ENCODE assay signal across 34 cellular contexts in genomic region chrX:132965461-132965860, GRCh38. TPM values are rescaled to one million over a fixed set of nuclear protein-coding genes. Genes with fewer than 3 reads are reported as not detected.
A peak's percentile ranks its signal among the peaks of the same experiment; 100 is the strongest.
DNase-seq lines count a peak whose midpoint lies in the region; ATAC-seq and TF ChIP-seq lines count a peak whose summit lies in the region.
"Had no signal": no experiment of that assay in that cellular context is flagged by ENCODE, and none has a peak within 500 bp of the region (broad histone marks: within the 10 kb centered on the region; RNA-seq: fewer than 3 reads in every experiment).

No MANE protein-coding gene starts in this region.

- TF ChIP-seq POLR2A in esophagus muscularis mucosa (IDR thresholded peaks at IDR 0.05; ENCODE audit: low read depth), result no peak

- WGBS in esophagus muscularis mucosa, result 68% methylated on average over 4 of the region's 4 CpGs

- peaks cover 0 to 7% (median under 1%) of the 10 kb centered on the region in 4 donors for H3K27me3 ChIP-seq in esophagus muscularis mucosa
- H3K27me3 ChIP-seq: BE2C had no signal

- H3K4me1 ChIP-seq in HEK293 (ENCODE audit: control insufficient read depth, insufficient read depth, low read length) (peaks cover 6% of the 10 kb centered on the region; the same call in 1 of the 2 replicates), esophagus muscularis mucosa (no peaks in the 10 kb centered on the region)
- H3K4me1 ChIP-seq: A549, BE2C, BLaER1, Caco-2 had no signal

- H3K4me3 ChIP-seq in HEK293 (ENCODE audit: low read depth, low read length) (no peak overlapping the region), esophagus muscularis mucosa (no peak overlapping the region)
- H3K4me3 ChIP-seq: A549; BLaER1; BLaER1 treated with 17β-estradiol and CSF1 and Interleukin-3, amounts not matched to agents 10 nM and 100 nM had no signal

- no peaks in the 10 kb centered on the region for H3K36me3 ChIP-seq in HEK293 (ENCODE audit: control insufficient read depth in 2 of 2, insufficient read depth in 1 of 2, low read length in 2 of 2)
- no peaks in the 10 kb centered on the region for H3K36me3 ChIP-seq in esophagus muscularis mucosa
- H3K36me3 ChIP-seq: BE2C; BLaER1; BLaER1 treated with 17β-estradiol and CSF1 and Interleukin-3, amounts not matched to agents 10 nM and 100 nM had no signal

- POLR2A ChIA-PET in HEK293 (lab: Yijun Ruan, JAX), result no interaction called here

- no peak for TF ChIP-seq CTCF in HEK293 (tag by site-specific recombination; IDR thresholded peaks at IDR 0.05)
- no peak for TF ChIP-seq CTCF in esophagus muscularis mucosa (IDR thresholded peaks at IDR 0.05)

- peaks cover 9% of the 10 kb centered on the region for H3K27me3 Mint-ChIP-seq in activated CD4-positive, alpha-beta T cell treated with anti-CD3 and anti-CD28 coated beads, Interleukin-2, amount 10 ng/mL, durations not matched to agents 24 days and 14 days
- H3K27me3 Mint-ChIP-seq: CD4-positive, alpha-beta T cell had no signal

- H3K27ac Mint-ChIP-seq in activated CD4-positive, alpha-beta T cell treated with anti-CD3 and anti-CD28 coated beads, Interleukin-2, amount 10 ng/mL, durations not matched to agents 24 days and 14 days, result no peak overlapping the region
- H3K27ac Mint-ChIP-seq: B cell; CD14-positive monocyte; CD4-positive, alpha-beta memory T cell; CD4-positive, alpha-beta T cell; CD4-positive, CD25-positive, alpha-beta regulatory T cell; CD8-positive, alpha-beta memory T cell; CD8-positive, alpha-beta T cell had no signal

- CTCF ChIA-PET in HEK293 (lab: Yijun Ruan, JAX), result interaction anchor here (0.6 to 1.2 kb wide), 2 partner anchors 11 to 131 kb away, joined by 3 to 4 read pairs; no protein-coding TSS in a partner anchor

- H3K36me3 Mint-ChIP-seq in activated CD4-positive, alpha-beta T cell treated with anti-CD3 and anti-CD28 coated beads, Interleukin-2, amount 10 ng/mL, durations not matched to agents 24 days and 14 days (ENCODE audit: low read depth), result no peaks in the 10 kb centered on the region
- H3K36me3 Mint-ChIP-seq: CD14-positive monocyte; CD4-positive, alpha-beta memory T cell; CD4-positive, CD25-positive, alpha-beta regulatory T cell; CD8-positive, alpha-beta memory T cell; CD8-positive, alpha-beta T cell had no signal

- H3K27ac ChIP-seq in HEK293 (ENCODE audit: extremely low read depth, low read depth, low read length) (no peak overlapping the region), esophagus muscularis mucosa (replicated peaks in 1 of 4) (no peak overlapping the region)
- H3K27ac ChIP-seq: 22Rv1; A549; BLaER1; BLaER1 treated with 17β-estradiol and CSF1 and Interleukin-3, amounts not matched to agents 10 nM and 100 nM; C4-2B had no signal

- no peak overlapping the region for H3K4me3 Mint-ChIP-seq in activated CD4-positive, alpha-beta T cell treated with anti-CD3 and anti-CD28 coated beads, Interleukin-2, amount 10 ng/mL, durations not matched to agents 24 days and 14 days
- H3K4me3 Mint-ChIP-seq: B cell; CD14-positive monocyte; CD4-positive, alpha-beta memory T cell; CD4-positive, alpha-beta T cell; CD4-positive, CD25-positive, alpha-beta regulatory T cell; CD8-positive, alpha-beta memory T cell; CD8-positive, alpha-beta T cell had no signal

- H3K4me1 Mint-ChIP-seq in activated CD4-positive, alpha-beta T cell treated with anti-CD3 and anti-CD28 coated beads, Interleukin-2, amount 10 ng/mL, durations not matched to agents 24 days and 14 days, result no peaks in the 10 kb centered on the region
- H3K4me1 Mint-ChIP-seq: B cell; CD14-positive monocyte; CD4-positive, alpha-beta memory T cell; CD4-positive, CD25-positive, alpha-beta regulatory T cell; CD8-positive, alpha-beta memory T cell had no signal

- no peaks in the 10 kb centered on the region for H3K9me3 Mint-ChIP-seq in activated CD4-positive, alpha-beta T cell treated with anti-CD3 and anti-CD28 coated beads, Interleukin-2, amount 10 ng/mL, durations not matched to agents 24 days and 14 days
- H3K9me3 Mint-ChIP-seq: CD4-positive, alpha-beta T cell; CD4-positive, CD25-positive, alpha-beta regulatory T cell; CD8-positive, alpha-beta T cell had no signal

- ATAC-seq in HG03139 (IDR thresholded peaks at IDR 0.05; ENCODE audit: unreplicated experiment), result no peak
- no peak for ATAC-seq in HG03097 (IDR thresholded peaks at IDR 0.05; ENCODE audit: low FRiP score, unreplicated experiment)
- ATAC-seq: A549; CD8-positive, alpha-beta T cell had no signal

- H3K9me3 ChIP-seq in HEK293 (ENCODE audit: control insufficient read depth, insufficient read depth, low read depth, low read length) (no peaks in the 10 kb centered on the region), esophagus muscularis mucosa (no peaks in the 10 kb centered on the region)
- H3K9me3 ChIP-seq: A549; BE2C; BLaER1; BLaER1 treated with 17β-estradiol and CSF1 and Interleukin-3, amounts not matched to agents 10 nM and 100 nM; Caco-2 had no signal

- peak; percentile 11 for DNase-seq in DMS 273 (lab: John Stamatoyannopoulos, UW; ENCODE audit: unreplicated experiment)
- DNase-seq in DMS 273 treated with DMSO at 0.1 percent for 48 hours (lab: John Stamatoyannopoulos, UW), result no peak
- DNase-seq in activated CD4-positive, alpha-beta T cell treated with anti-CD3 and anti-CD28 coated beads, Interleukin-2, amount 10 ng/mL, durations not matched to agents 24 days and 14 days, result peak; percentile 5
- DNase-seq in activated CD4-positive, alpha-beta T cell treated with anti-CD3 and anti-CD28 coated beads, Interleukin-2, amount 50 U/mL, for 48 hours, result no peak
- peak; percentile 31 for DNase-seq in esophagus muscularis mucosa (ENCODE audit: extremely low spot score)
- DNase-seq: 8988T; ACHN; AML-193; BE2C; C1 segment of cervical spinal cord; Caco-2; Calu3; CD4-positive, alpha-beta memory T cell; CD4-positive, alpha-beta T cell; CD4-positive, CD25-positive, alpha-beta regulatory T cell; CD8-positive, alpha-beta memory T cell; CD8-positive, alpha-beta T cell; COR-L47; DMS153; DMS79; DMS79 treated with DMSO at 0.1 percent for 48 hours; DND-41; EL had no signal

- TF ChIP-seq EP300 in esophagus muscularis mucosa (IDR thresholded peaks at IDR 0.05), result no peak

- intact Hi-C loops in activated CD4-positive, alpha-beta T cell treated with anti-CD3 and anti-CD28 coated beads, Interleukin-2, amount 10 ng/mL, durations not matched to agents 24 days and 14 days (cut with micrococcal nuclease), result no loop called here
- intact Hi-C loops in esophagus muscularis mucosa (cut with DNase I), result no loop called here

TF ChIP-seq in HEK293, 187 proteins besides CTCF, POLR2A, EP300 and RAD21:
- TF ChIP-seq ZNF549 (tag by site-specific recombination; IDR thresholded peaks at IDR 0.05) (no peak), ZNF561 (tag by site-specific recombination; IDR thresholded peaks at IDR 0.05; ENCODE audit: borderline replicate concordance) (no peak), ZNF521 (tag by site-specific recombination; IDR thresholded peaks at IDR 0.05) (no peak), ZNF19 (tag by site-specific recombination; IDR thresholded peaks at IDR 0.05; ENCODE audit: low read depth) (no peak), SCRT2 (tag by site-specific recombination; IDR thresholded peaks at IDR 0.05) (peak; percentile 59; the same call in 1 of the 2 replicates), SCRT1 (tag by site-specific recombination; IDR thresholded peaks at IDR 0.05; ENCODE audit: borderline replicate concordance) (peak; percentile 62), ZXDB (tag by site-specific recombination; IDR thresholded peaks at IDR 0.05) (no peak), ZNF426 (tag by site-specific recombination; IDR thresholded peaks at IDR 0.05) (no peak), KLF10 (tag by site-specific recombination; IDR thresholded peaks at IDR 0.05) (no peak)
- TF ChIP-seq, protein P1, sequence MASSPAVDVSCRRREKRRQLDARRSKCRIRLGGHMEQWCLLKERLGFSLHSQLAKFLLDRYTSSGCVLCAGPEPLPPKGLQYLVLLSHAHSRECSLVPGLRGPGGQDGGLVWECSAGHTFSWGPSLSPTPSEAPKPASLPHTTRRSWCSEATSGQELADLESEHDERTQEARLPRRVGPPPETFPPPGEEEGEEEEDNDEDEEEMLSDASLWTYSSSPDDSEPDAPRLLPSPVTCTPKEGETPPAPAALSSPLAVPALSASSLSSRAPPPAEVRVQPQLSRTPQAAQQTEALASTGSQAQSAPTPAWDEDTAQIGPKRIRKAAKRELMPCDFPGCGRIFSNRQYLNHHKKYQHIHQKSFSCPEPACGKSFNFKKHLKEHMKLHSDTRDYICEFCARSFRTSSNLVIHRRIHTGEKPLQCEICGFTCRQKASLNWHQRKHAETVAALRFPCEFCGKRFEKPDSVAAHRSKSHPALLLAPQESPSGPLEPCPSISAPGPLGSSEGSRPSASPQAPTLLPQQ (tag by site-specific recombination; IDR thresholded peaks at IDR 0.05), result no peak

RNA-seq across cellular contexts. Expression of gene HS6ST2, which starts 7.0 kb away (rescaled TPM):
- 0.78 and 1.2 TPM in 2 replicates for total RNA-seq in activated CD4-positive, alpha-beta T cell treated with anti-CD3 and anti-CD28 coated beads, Interleukin-2, amount 10 ng/mL, durations not matched to agents 24 days and 14 days
- under 1 TPM in 2 of 4 donors, not detected in 2; 0.29 to 0.99 TPM for total RNA-seq in esophagus muscularis mucosa
- total RNA-seq: A172; B cell; CD4-positive, alpha-beta memory T cell; CD4-positive, alpha-beta T cell; CD4-positive, CD25-positive, alpha-beta regulatory T cell; CD8-positive, alpha-beta T cell had no signal

Comparison
In these comparisons a context has a peak if more than half of its experiments do, and no peak if none do; other contexts are left out.
1. DNase-seq: peak in DMS 273 (single experiment), activated CD4-positive, alpha-beta T cell treated with anti-CD3 and anti-CD28 coated beads, Interleukin-2, amount 10 ng/mL, durations not matched to agents 24 days and 14 days (single experiment) and esophagus muscularis mucosa (single experiment); none in DMS 273 treated with DMSO at 0.1 percent for 48 hours (single experiment) and activated CD4-positive, alpha-beta T cell treated with anti-CD3 and anti-CD28 coated beads, Interleukin-2, amount 50 U/mL, for 48 hours (0 of 2).